In the genomic region with DNA sequence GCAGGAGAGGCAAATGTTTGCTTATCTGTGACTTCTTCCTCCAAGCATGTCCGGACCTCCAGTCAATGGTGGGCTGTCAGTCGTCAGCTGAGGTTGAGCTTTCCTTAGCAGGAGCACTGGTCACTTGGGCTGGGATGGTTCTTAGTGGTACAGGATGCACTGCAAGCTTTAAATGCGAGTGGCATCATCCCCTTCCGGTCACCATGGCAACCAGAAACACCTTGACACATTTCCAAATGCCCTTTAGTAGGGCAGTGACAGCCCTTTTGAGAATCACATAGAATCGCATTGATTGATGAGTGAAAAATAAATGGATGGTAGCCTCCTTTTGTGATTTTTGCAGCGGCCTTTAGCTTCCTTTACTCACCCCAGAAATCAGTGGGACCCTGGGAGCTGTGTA, we compare ENCODE assay signal across 17 cellular contexts. TPM values are rescaled to one million over a fixed set of nuclear protein-coding genes. Genes with fewer than 3 reads are reported as not detected.
"Had no signal": no experiment of that assay in that cellular context is flagged by ENCODE, and none has a peak within 500 bp of the region (broad histone marks: within the 10 kb centered on the region; RNA-seq: fewer than 3 reads in every experiment).

No MANE protein-coding gene starts in this region.

- H3K4me1 ChIP-seq: psoas muscle, right lobe of liver had no signal

- DNase-seq: activated CD4-positive, alpha-beta T cell treated with anti-CD3 and anti-CD28 coated beads, Interleukin-2, amount 10 ng/mL, durations not matched to agents 7 days and 5 days; activated CD8-positive, alpha-beta memory T cell treated with anti-CD3 and anti-CD28 coated beads for 24 hours; activated naive CD4-positive, alpha-beta T cell treated with Interleukin-2 at 50 U/mL for 16 hours; activated naive CD8-positive, alpha-beta T cell treated with anti-CD3 and anti-CD28 coated beads, Interleukin-2, amount 50 U/mL, for 24 hours; central memory CD4-positive, alpha-beta T cell; endodermal cell; erythroblast; immature natural killer cell; left cardiac atrium; mammary epithelial cell; nephron progenitor cell; psoas muscle; right lobe of liver; stimulated activated CD4-positive, alpha-beta T cell treated with anti-CD3 and anti-CD28 coated beads, Interleukin-2, amount 100 ng/mL, for 24 hours; stimulated activated naive B cell treated with anti-CD40 and anti-IgM and Interleukin-4, amounts not matched to agents 10 μg/mL and 1 μg/mL and 100 μg/mL, for 72 hours; upper lobe of left lung had no signal

- H3K9me3 ChIP-seq: psoas muscle, right lobe of liver, upper lobe of left lung had no signal

- H3K27ac ChIP-seq: psoas muscle, upper lobe of left lung had no signal

- H3K27me3 ChIP-seq: right lobe of liver, upper lobe of left lung had no signal

- H3K36me3 ChIP-seq: right lobe of liver, upper lobe of left lung had no signal

- H3K4me3 ChIP-seq: psoas muscle, right lobe of liver, upper lobe of left lung had no signal

RNA-seq across cellular contexts. Expression of gene NTF3, which starts 24.1 kb away (rescaled TPM):
- total RNA-seq: activated CD4-positive, alpha-beta T cell treated with anti-CD3 and anti-CD28 coated beads, Interleukin-2, amount 10 ng/mL, durations not matched to agents 7 days and 5 days; mammary epithelial cell; T-helper 1 cell treated with Interleukin-12 subunit alpha and Interleukin-12 subunit beta and Interleukin-4 antibody, amounts not matched to agents 30 ng/mL and 1 ng/mL, for 36 hours had no signal
- polyA plus RNA-seq: immature natural killer cell, mammary epithelial cell had no signal
